Comparison of ENCODE assay signal across 1 cellular context in genomic region chr7:3943779-3944520, GRCh38.
TF ChIP-seq lines count a peak whose summit lies in the region.

No MANE protein-coding gene starts in this region.

TF ChIP-seq in SK-N-SH, 30 proteins besides CTCF, POLR2A, EP300 and RAD21 (continued from another document):
- no peak for TF ChIP-seq REST (IDR thresholded peaks at IDR 0.05; ENCODE audit: low read depth, low read length)
- TF ChIP-seq ZBTB33 (IDR thresholded peaks at IDR 0.05; ENCODE audit: borderline replicate concordance, low read depth), result no peak
- TF ChIP-seq TEAD4 (IDR thresholded peaks at IDR 0.05; ENCODE audit: borderline replicate concordance, insufficient read depth), result no peak
- TF ChIP-seq GABPA (IDR thresholded peaks at IDR 0.05; ENCODE audit: low read depth), result no peak
- no peak for TF ChIP-seq POLR2AphosphoS5 (IDR thresholded peaks at IDR 0.05; ENCODE audit: low read depth, low read length)
- no peak for TF ChIP-seq JUND (IDR thresholded peaks at IDR 0.05)
